Comparison of ENCODE assay signal across 12 cellular contexts in the genomic region with DNA sequence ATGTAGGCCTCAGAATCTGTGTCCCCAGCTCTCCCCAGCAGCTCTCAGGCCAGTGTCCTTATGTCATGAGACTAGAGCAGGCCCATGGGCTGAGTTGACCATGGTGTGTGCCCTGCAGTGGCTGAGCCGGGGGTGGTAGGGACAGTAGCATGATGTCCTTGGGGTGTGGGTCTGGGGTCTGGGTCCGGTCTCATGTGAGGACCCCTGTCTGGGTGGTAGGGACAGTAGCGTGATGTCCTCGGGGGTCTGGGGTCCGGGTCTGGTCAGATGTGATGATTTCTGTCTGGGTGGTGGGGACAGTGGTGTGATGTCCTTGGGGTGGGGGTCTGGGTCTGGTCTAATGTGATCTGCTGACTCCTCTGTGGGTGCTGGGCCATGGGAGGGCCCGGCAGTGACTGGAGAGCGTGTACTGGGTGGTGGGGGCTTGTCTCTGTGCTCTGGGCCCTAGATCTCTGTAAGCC.
"Had no signal": no experiment of that assay in that cellular context is flagged by ENCODE, and none has a peak within 500 bp of the region (broad histone marks: within the 10 kb centered on the region; RNA-seq: fewer than 3 reads in every experiment).

No MANE protein-coding gene starts in this region.

- H3K27ac ChIP-seq: stomach, testis, uterus had no signal

- ATAC-seq: activated CD4-positive, CD25-positive, alpha-beta regulatory T cell treated with anti-CD3 and anti-CD28 coated beads, Interleukin-2, amount 50 U/mL, for 24 hours; left colon; sciatic nerve; T-cell had no signal

- DNase-seq: activated naive CD4-positive, alpha-beta T cell treated with anti-CD3 and anti-CD28 coated beads, Interleukin-2, amount 10 ng/mL, durations not matched to agents 7 days and 5 days; foreskin fibroblast; naive B cell; stimulated activated CD4-positive, alpha-beta T cell treated with anti-CD3 and anti-CD28 coated beads, Interleukin-1b, Interleukin-23, amount 100 ng/mL, for 48 hours; stomach; T-helper 9 cell; testis; uterus had no signal

- H3K4me3 ChIP-seq: stomach, testis, uterus had no signal

- H3K27ac Mint-ChIP-seq: activated naive CD4-positive, alpha-beta T cell treated with anti-CD3 and anti-CD28 coated beads, Interleukin-2, amount 10 ng/mL, durations not matched to agents 7 days and 5 days had no signal

- H3K4me3 Mint-ChIP-seq: activated naive CD4-positive, alpha-beta T cell treated with anti-CD3 and anti-CD28 coated beads, Interleukin-2, amount 10 ng/mL, durations not matched to agents 7 days and 5 days had no signal

- H3K9me3 Mint-ChIP-seq: activated naive CD4-positive, alpha-beta T cell treated with anti-CD3 and anti-CD28 coated beads, Interleukin-2, amount 10 ng/mL, durations not matched to agents 7 days and 5 days; naive B cell; T-cell had no signal

- H3K27me3 Mint-ChIP-seq: activated naive CD4-positive, alpha-beta T cell treated with anti-CD3 and anti-CD28 coated beads, Interleukin-2, amount 10 ng/mL, durations not matched to agents 7 days and 5 days; naive B cell; T-cell had no signal
